ENCODE assay signal across 12 cellular contexts in genomic region chr15:91965501-91966180, GRCh38.
DNase-seq lines count a peak whose midpoint lies in the region; ATAC-seq, FAIRE-seq and TF ChIP-seq lines count a peak whose summit lies in the region.
"Had no signal": no experiment of that assay in that cellular context is flagged by ENCODE, and none has a peak within 500 bp of the region (broad histone marks: within the 10 kb centered on the region; RNA-seq: fewer than 3 reads in every experiment).

No MANE protein-coding gene starts in this region.

- 2% methylated on average over 8 of the region's 8 CpGs for WGBS in A549 (ENCODE audit: missing lambda C conversion rate)

- H3K9me3 ChIP-seq in A549 (no peaks in the 10 kb centered on the region), ascending aorta (no peaks in the 10 kb centered on the region)
- H3K9me3 ChIP-seq: neutrophil had no signal

- in situ Hi-C loops in KBM-7 (cut with MboI; ENCODE audit: low pct_unique_long_range_greater_than_20kb, low sequenced_read_pairs) = no loop called here

- POLR2A ChIA-PET in A549 (lab: Yijun Ruan, JAX) = interaction anchor here (0.8 to 1.3 kb wide), 3 partner anchors 12 to 112 kb away, joined by 3 to 7 read pairs (median 5); partner anchors contain the start of gene SLCO3A1

- H3K4me3 ChIP-seq in A549 (peak overlapping the region; percentile 5; the same call in 1 of the 3 replicates), ascending aorta (no peak overlapping the region)

- TF ChIP-seq CTCF in A549 (IDR thresholded peaks at IDR 0.05) (no peak), ascending aorta (IDR thresholded peaks at IDR 0.05) (no peak)

- intact Hi-C loops in ascending aorta (cut with DNase I) = loop anchor here (1.0 to 5.0 kb wide), 2 partner anchors 15 to 38 kb away; no protein-coding TSS in a partner anchor

- H3K4me1 ChIP-seq in A549 (peaks cover 39% of the 10 kb centered on the region), ascending aorta (peaks cover 11 to 51% of the 10 kb centered on the region in 2 donors)

- peak overlapping the region; percentile 83 for H3K4me2 ChIP-seq in A549

- no peak for TF ChIP-seq POLR2A in A549 (IDR thresholded peaks at IDR 0.05; ENCODE audit: low read length)

- 0 out of 5 replicates have a peak, but pooled peaks of 1 of the 2 experiments have one; percentile 9 for TF ChIP-seq RAD21 in A549 (conservative IDR thresholded peaks at IDR 0.05 in 1 of 2, IDR thresholded peaks at IDR 0.05 in 1 of 2)

- no peak; a peak in 1 of 5 replicates for TF ChIP-seq EP300 in A549 (IDR thresholded peaks at IDR 0.05)

- no peaks in the 10 kb centered on the region for H3K27me3 ChIP-seq in ascending aorta
- H3K27me3 ChIP-seq: neutrophil had no signal

- CTCF ChIA-PET in A549 (lab: Yijun Ruan, JAX) = interaction anchor here (0.8 to 7.2 kb wide), 8 partner anchors 16 to 663 kb away, joined by 3 to 52 read pairs (median 4); no protein-coding TSS in a partner anchor

- no peaks in the 10 kb centered on the region for H3K36me3 ChIP-seq in ascending aorta
- H3K36me3 ChIP-seq: neutrophil had no signal

- peak; percentile 94 for FAIRE-seq in A549 (lab: Jason Lieb, UNC)

- peak overlapping the region; percentile 72 to 87 for H3K27ac ChIP-seq in A549
- H3K27ac ChIP-seq in ascending aorta = peak overlapping the region; percentile 73 to 80
- H3K27ac ChIP-seq: neutrophil had no signal

- peak; percentile 77 to 80 for DNase-seq in A549 (ENCODE audit: low read depth in 1 of 2, low spot score in 1 of 2)
- DNase-seq in HCEC 1CT = peak; percentile 62
- DNase-seq in ascending aorta (ENCODE audit: low spot score in 2 of 2) = peak; percentile 34 to 91
- DNase-seq in iris pigment epithelial cell (ENCODE audit: low read depth) = peak; percentile 17
- no peak for DNase-seq in KBM-7
- DNase-seq in SIG-M5 treated with dmso at 0.1 percent for 504 hours (lab: John Stamatoyannopoulos, UW; ENCODE audit: unreplicated experiment) = no peak
- DNase-seq: activated naive CD4-positive, alpha-beta T cell treated with anti-CD3 and anti-CD28 coated beads, Interleukin-2, amount 50 U/mL, for 16 hours; CD4-positive, CD25-positive, alpha-beta regulatory T cell; NCI-H1048 had no signal

- ATAC-seq in A549 (peak; percentile 87 to 89), GM21423 (IDR thresholded peaks at IDR 0.05; ENCODE audit: unreplicated experiment) (no peak), GM18858 (IDR thresholded peaks at IDR 0.05; ENCODE audit: unreplicated experiment) (no peak)

TF ChIP-seq in A549, 52 proteins besides CTCF, POLR2A, EP300 and RAD21:
- TF ChIP-seq CBX2 (IDR thresholded peaks at IDR 0.05; ENCODE audit: borderline replicate concordance, low read depth) (no peak), JUNB (IDR thresholded peaks at IDR 0.05) (peak; percentile 78), HOXB5 (CRISPR knock-in tag; IDR thresholded peaks at IDR 0.05) (no peak), ZSCAN20 (CRISPR knock-in tag; IDR thresholded peaks at IDR 0.05) (no peak), JUN (IDR thresholded peaks at IDR 0.05) (peak in 1 of 2 experiments; percentile 36; a peak in 1 of 5 replicates), ZNF302 (CRISPR knock-in tag; IDR thresholded peaks at IDR 0.05) (no peak), ESRRA (IDR thresholded peaks at IDR 0.05; ENCODE audit: borderline replicate concordance, low read length) (no peak), CEBPB (IDR thresholded peaks at IDR 0.05) (peak; percentile 27 to 65; a peak in 2 of 4 replicates), POLR2AphosphoS2 (conservative IDR thresholded peaks at IDR 0.05; ENCODE audit: low read length) (no peak), FOSL2 (IDR thresholded peaks at IDR 0.05) (peak; percentile 84), FOSL2 (CRISPR knock-in tag; IDR thresholded peaks at IDR 0.05) (peak; percentile 85), MYC (IDR thresholded peaks at IDR 0.05; ENCODE audit: borderline replicate concordance, low read length) (no peak), ELK1 (IDR thresholded peaks at IDR 0.05; ENCODE audit: low read depth, low read length) (no peak)

Comparison
In these comparisons a context has a peak if more than half of its experiments do, and no peak if none do; other contexts are left out.
1. ATAC-seq: peak in A549 (2 of 2); none in GM21423 (single experiment) and GM18858 (single experiment).
2. DNase-seq: peak in A549 (2 of 2), HCEC 1CT (single experiment), ascending aorta (2 of 2) and iris pigment epithelial cell (single experiment); none in KBM-7 (single experiment) and SIG-M5 treated with dmso at 0.1 percent for 504 hours (single experiment).